Comparison of ENCODE assay signal across 22 cellular contexts in the genomic region with DNA sequence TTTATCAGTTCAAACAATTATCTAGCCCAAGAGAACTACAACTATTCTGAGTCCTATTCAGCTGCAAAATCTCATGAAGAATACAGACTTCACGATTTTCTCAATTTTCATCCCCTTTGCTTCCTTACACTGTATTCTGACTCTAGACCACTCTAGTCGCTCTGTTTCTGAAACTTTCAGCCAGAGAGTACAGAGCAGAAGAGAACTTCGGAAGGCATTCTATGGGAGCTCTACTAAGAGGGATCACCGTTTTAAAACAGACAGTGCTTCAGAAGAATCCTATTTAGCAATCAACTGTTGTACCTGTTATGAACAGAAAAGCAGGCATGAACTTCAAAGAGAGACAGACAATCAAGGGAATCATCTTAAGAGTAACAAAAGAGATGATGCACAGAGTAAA. TPM values are rescaled to one million over a fixed set of nuclear protein-coding genes. Genes with fewer than 3 reads are reported as not detected.
DNase-seq lines count a peak whose midpoint lies in the region; ATAC-seq and TF ChIP-seq lines count a peak whose summit lies in the region.
"Had no signal": no experiment of that assay in that cellular context is flagged by ENCODE, and none has a peak within 500 bp of the region (broad histone marks: within the 10 kb centered on the region; RNA-seq: fewer than 3 reads in every experiment).

No MANE protein-coding gene starts in this region.

- intact Hi-C loops in activated CD4-positive, alpha-beta T cell treated with anti-CD3 and anti-CD28 coated beads for 36 hours (cut with DNase I, micrococcal nuclease) = loop anchor here (5.0 to 10.0 kb wide), 6 partner anchors 56 to 548 kb away; no protein-coding TSS in a partner anchor
- intact Hi-C loops in Caco-2 (cut with micrococcal nuclease; ENCODE audit: unreplicated experiment) = no loop called here

- BruUV-seq in Caco-2 (replicated peaks; lab: Mats Ljungman, UMichigan) = no TSS peak

- H3K36me3 ChIP-seq in CD4-positive, CD25-positive, alpha-beta regulatory T cell (ENCODE audit: control insufficient read depth, insufficient read depth, low read length) = no peaks in the 10 kb centered on the region
- H3K36me3 ChIP-seq in Caco-2 (ENCODE audit: control insufficient read depth, insufficient read depth, low read length) = no peaks in the 10 kb centered on the region
- H3K36me3 ChIP-seq: heart right ventricle had no signal

- ATAC-seq in activated CD4-positive, alpha-beta T cell treated with anti-CD3 and anti-CD28 coated beads for 36 hours = no peak
- no peak for ATAC-seq in CD4-positive, CD25-positive, alpha-beta regulatory T cell (ENCODE audit: low read depth in 2 of 2)
- ATAC-seq in WTC11 = peak; percentile 44
- ATAC-seq in naive thymus-derived CD8-positive, alpha-beta T cell = peak in 1 of 2 donors; percentile 26
- no peak for ATAC-seq in HG02678 (IDR thresholded peaks at IDR 0.05; ENCODE audit: unreplicated experiment)
- ATAC-seq: heart right ventricle, T-cell had no signal

- H3K36me3 Mint-ChIP-seq in activated CD4-positive, alpha-beta T cell treated with anti-CD3 and anti-CD28 coated beads for 36 hours (ENCODE audit: low read depth) = peaks cover 27% of the 10 kb centered on the region
- H3K36me3 Mint-ChIP-seq in CD4-positive, CD25-positive, alpha-beta regulatory T cell = peaks cover 9% of the 10 kb centered on the region
- H3K36me3 Mint-ChIP-seq in WTC11 (peaks cover 2% of the 10 kb centered on the region; the same call in 1 of the 2 replicates), Caco-2 (ENCODE audit: insufficient read depth, unreplicated experiment) (peaks cover 1% of the 10 kb centered on the region)
- H3K36me3 Mint-ChIP-seq in naive thymus-derived CD8-positive, alpha-beta T cell = peaks cover 0 to 7% (median 7%) of the 10 kb centered on the region in 3 donors
- H3K36me3 Mint-ChIP-seq: natural killer cell had no signal

- TF ChIP-seq CTCF in WTC11 (IDR thresholded peaks at IDR 0.05) (no peak), Caco-2 (IDR thresholded peaks at IDR 0.05; ENCODE audit: insufficient read depth in 1 of 2, low read depth in 1 of 2, low read length in 1 of 2, severe bottlenecking in 1 of 2, unreplicated experiment in 1 of 2) (no peak)

- no peaks in the 10 kb centered on the region for H3K27me3 ChIP-seq in CD4-positive, CD25-positive, alpha-beta regulatory T cell (ENCODE audit: control insufficient read depth, insufficient read depth, low read length)
- no peaks in the 10 kb centered on the region for H3K27me3 ChIP-seq in Caco-2 (replicated peaks; ENCODE audit: control insufficient read depth, insufficient read depth, low read length)
- H3K27me3 ChIP-seq: heart right ventricle had no signal

- POLR2A ChIA-PET in activated CD4-positive, alpha-beta T cell treated with anti-CD3 and anti-CD28 coated beads for 36 hours (lab: Charles Lee) = interaction anchor here (2.5 kb wide), 1 partner anchor 13 kb away, joined by 6 read pairs; no protein-coding TSS in a partner anchor
- POLR2A ChIA-PET in WTC11 (lab: Charles Lee) = no interaction called here
- POLR2A ChIA-PET in naive thymus-derived CD8-positive, alpha-beta T cell (lab: Charles Lee) = no interaction called here
- POLR2A ChIA-PET in Caco-2 (lab: Charles Lee) = no interaction called here

- no peak overlapping the region for H3K4me3 ChIP-seq in CD4-positive, CD25-positive, alpha-beta regulatory T cell (ENCODE audit: low read depth, low read length)
- no peak overlapping the region for H3K4me3 ChIP-seq in Caco-2 (ENCODE audit: low read depth, low read length)
- H3K4me3 ChIP-seq: heart right ventricle had no signal

- H3K4me3 Mint-ChIP-seq in activated CD4-positive, alpha-beta T cell treated with anti-CD3 and anti-CD28 coated beads for 36 hours = peak overlapping the region; percentile 22
- H3K4me3 Mint-ChIP-seq in CD4-positive, CD25-positive, alpha-beta regulatory T cell = peak overlapping the region in 3 of 4 donors; percentile 4 to 30 (median 9)
- H3K4me3 Mint-ChIP-seq in WTC11 = no peak overlapping the region
- peak overlapping the region in 2 of 10 donors; percentile 5 to 31 for H3K4me3 Mint-ChIP-seq in naive thymus-derived CD8-positive, alpha-beta T cell
- H3K4me3 Mint-ChIP-seq in Caco-2 (ENCODE audit: unreplicated experiment) = no peak overlapping the region
- H3K4me3 Mint-ChIP-seq: CD14-positive monocyte, HFFc6, natural killer cell had no signal

- H3K4me1 Mint-ChIP-seq in activated CD4-positive, alpha-beta T cell treated with anti-CD3 and anti-CD28 coated beads for 36 hours = peaks cover 87% of the 10 kb centered on the region
- H3K4me1 Mint-ChIP-seq in CD4-positive, CD25-positive, alpha-beta regulatory T cell = peaks cover 65 to 91% (median 73%) of the 10 kb centered on the region in 4 donors
- H3K4me1 Mint-ChIP-seq in WTC11 = peaks cover 64% of the 10 kb centered on the region
- H3K4me1 Mint-ChIP-seq in naive thymus-derived CD8-positive, alpha-beta T cell = peaks cover 14 to 94% (median 79%) of the 10 kb centered on the region in 4 donors
- H3K4me1 Mint-ChIP-seq in Caco-2 (ENCODE audit: low read depth, unreplicated experiment) = peaks cover 15% of the 10 kb centered on the region

- no peaks in the 10 kb centered on the region for H3K27me3 Mint-ChIP-seq in activated CD4-positive, alpha-beta T cell treated with anti-CD3 and anti-CD28 coated beads for 36 hours
- H3K27me3 Mint-ChIP-seq in CD4-positive, CD25-positive, alpha-beta regulatory T cell = no peaks in the 10 kb centered on the region
- H3K27me3 Mint-ChIP-seq in WTC11 (ENCODE audit: low read depth) = no peaks in the 10 kb centered on the region
- H3K27me3 Mint-ChIP-seq in naive thymus-derived CD8-positive, alpha-beta T cell = no peaks in the 10 kb centered on the region
- H3K27me3 Mint-ChIP-seq in Caco-2 (ENCODE audit: insufficient read depth, unreplicated experiment) = no peaks in the 10 kb centered on the region
- H3K27me3 Mint-ChIP-seq: T-cell had no signal

- H3K9me3 Mint-ChIP-seq in activated CD4-positive, alpha-beta T cell treated with anti-CD3 and anti-CD28 coated beads for 36 hours (ENCODE audit: low read depth) = no peaks in the 10 kb centered on the region
- H3K9me3 Mint-ChIP-seq in CD4-positive, CD25-positive, alpha-beta regulatory T cell = peaks cover 0 to 1% (median 0%) of the 10 kb centered on the region in 7 donors
- H3K9me3 Mint-ChIP-seq in WTC11 = no peaks in the 10 kb centered on the region
- H3K9me3 Mint-ChIP-seq in naive thymus-derived CD8-positive, alpha-beta T cell = peaks cover 0 to 8% (median 0%) of the 10 kb centered on the region in 9 donors
- H3K9me3 Mint-ChIP-seq in Caco-2 (ENCODE audit: unreplicated experiment) = no peaks in the 10 kb centered on the region
- H3K9me3 Mint-ChIP-seq: CD14-positive monocyte, HFFc6, natural killer cell, T-cell had no signal

- H3K9me3 ChIP-seq in CD4-positive, CD25-positive, alpha-beta regulatory T cell (ENCODE audit: control insufficient read depth in 2 of 2, low read length in 2 of 2) = no peaks in the 10 kb centered on the region
- H3K9me3 ChIP-seq in Caco-2 = no peaks in the 10 kb centered on the region
- H3K9me3 ChIP-seq: heart right ventricle had no signal

- H3K27ac ChIP-seq in CD4-positive, CD25-positive, alpha-beta regulatory T cell (ENCODE audit: insufficient read depth, low read length, poor library complexity, severe bottlenecking) = no peak overlapping the region
- H3K27ac ChIP-seq: heart right ventricle had no signal

- no peak for DNase-seq in activated CD4-positive, alpha-beta T cell treated with anti-CD3 and anti-CD28 coated beads for 36 hours
- no peak for DNase-seq in activated CD4-positive, alpha-beta T cell treated with anti-CD3 and anti-CD28 coated beads, Interleukin-2, amount 50 U/mL, for 48 hours
- no peak for DNase-seq in CD4-positive, CD25-positive, alpha-beta regulatory T cell
- DNase-seq in WTC11 (ENCODE audit: low spot score) (no peak), Caco-2 (no peak), NCI-H1092 (lab: John Stamatoyannopoulos, UW) (no peak)
- DNase-seq in naive thymus-derived CD8-positive, alpha-beta T cell = no peak
- DNase-seq: activated CD4-positive, CD25-positive, alpha-beta regulatory T cell treated with anti-CD3 and anti-CD28 coated beads, Interleukin-2, amount 50 U/mL, for 72 hours; activated CD8-positive, alpha-beta memory T cell treated with anti-CD3 and anti-CD28 coated beads for 24 hours; activated naive CD4-positive, alpha-beta T cell treated with anti-CD3 and anti-CD28 coated beads, Interleukin-2, amount 50 U/mL, for 16 hours; anterior cingulate cortex; GOT3; heart right ventricle; HFFc6; natural killer cell; NCI-H1105 treated with DMSO at 0.1 percent for 48 hours; NCI-H2029 treated with DMSO at 0.1 percent for 48 hours; NCI-H524 treated with DMSO at 0.1 percent for 48 hours; stimulated activated CD4-positive, alpha-beta T cell treated with anti-CD3 and anti-CD28 coated beads, Interleukin-4, amount 100 ng/mL, for 1 hour; T-cell had no signal

- H3K27ac Mint-ChIP-seq in activated CD4-positive, alpha-beta T cell treated with anti-CD3 and anti-CD28 coated beads for 36 hours = peak overlapping the region; percentile 55
- H3K27ac Mint-ChIP-seq in CD4-positive, CD25-positive, alpha-beta regulatory T cell = no peak overlapping the region
- H3K27ac Mint-ChIP-seq in WTC11 (peak overlapping the region; percentile 73), Caco-2 (ENCODE audit: unreplicated experiment) (no peak overlapping the region)
- H3K27ac Mint-ChIP-seq in naive thymus-derived CD8-positive, alpha-beta T cell = peak overlapping the region in 7 of 10 donors; percentile 1 to 71 (median 36)
- H3K27ac Mint-ChIP-seq: HFFc6 had no signal

- peaks cover 12% of the 10 kb centered on the region for H3K4me1 ChIP-seq in CD4-positive, CD25-positive, alpha-beta regulatory T cell (ENCODE audit: control insufficient read depth, insufficient read depth, low read length, poor library complexity, severe bottlenecking)
- peaks cover 34% of the 10 kb centered on the region for H3K4me1 ChIP-seq in Caco-2

- CTCF ChIA-PET in activated CD4-positive, alpha-beta T cell treated with anti-CD3 and anti-CD28 coated beads for 36 hours (lab: Charles Lee) = interaction anchor here (0.6 to 1.0 kb wide), 3 partner anchors 54 to 568 kb away, joined by 3 read pairs; partner anchors contain the start of gene PPP4R2
- CTCF ChIA-PET in WTC11 (lab: Charles Lee) (interaction anchor here (0.5 kb wide), 1 partner anchor 12 kb away, joined by 3 read pairs; no protein-coding TSS in a partner anchor), Caco-2 (lab: Charles Lee) (no interaction called here)

RNA-seq across cellular contexts. Expression of gene RYBP, which starts 17.6 kb away (rescaled TPM):
- 10 to 100 TPM; 31.0 to 34.0 TPM for total RNA-seq in activated CD4-positive, alpha-beta T cell treated with anti-CD3 and anti-CD28 coated beads for 36 hours
- total RNA-seq in CD4-positive, CD25-positive, alpha-beta regulatory T cell = 13.8 TPM
- 1 to 10 TPM; 2.0 to 4.0 (median 3.0) TPM for polyA plus RNA-seq in CD4-positive, CD25-positive, alpha-beta regulatory T cell
- total RNA-seq in WTC11 (2021) (20.0 to 21.4 TPM (median 20.0 TPM) in 3 replicates), Caco-2 (2022) (13.2 and 13.9 TPM in 2 replicates)
- 10 to 100 TPM; 18.6 to 18.7 TPM for total RNA-seq in naive thymus-derived CD8-positive, alpha-beta T cell
- 1 to 10 TPM; 1.2 to 1.9 (median 1.8) TPM for polyA plus RNA-seq in naive thymus-derived CD8-positive, alpha-beta T cell

Comparison
In these comparisons a context has a peak if more than half of its experiments do, and no peak if none do; other contexts are left out.
1. H3K27ac Mint-ChIP-seq: peak in activated CD4-positive, alpha-beta T cell treated with anti-CD3 and anti-CD28 coated beads for 36 hours (single experiment), WTC11 (single experiment) and naive thymus-derived CD8-positive, alpha-beta T cell (7 of 10); none in CD4-positive, CD25-positive, alpha-beta regulatory T cell (0 of 3) and Caco-2 (single experiment).
2. H3K4me3 Mint-ChIP-seq: peak in activated CD4-positive, alpha-beta T cell treated with anti-CD3 and anti-CD28 coated beads for 36 hours (single experiment) and CD4-positive, CD25-positive, alpha-beta regulatory T cell (3 of 4); none in WTC11 (single experiment) and Caco-2 (single experiment).